ENCODE assay signal across 23 cellular contexts in the genomic region with DNA sequence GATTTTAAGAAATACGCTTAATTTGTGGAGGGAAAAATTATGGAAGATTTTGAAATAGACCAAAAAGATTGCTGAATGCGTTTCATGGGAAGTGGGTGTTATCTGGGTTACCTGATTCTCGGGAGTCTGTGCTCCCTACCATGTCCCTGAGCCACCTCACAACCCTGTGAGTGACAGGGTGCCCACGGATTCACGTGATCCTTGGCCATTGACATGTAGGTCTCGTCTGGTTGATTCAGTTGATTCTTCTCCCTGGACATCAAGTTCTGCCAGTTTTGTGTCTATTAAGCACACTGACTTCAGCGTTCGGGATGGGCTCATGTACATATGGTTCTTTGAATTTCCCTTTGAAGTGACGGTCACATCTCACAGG.
"Had no signal": no experiment of that assay in that cellular context is flagged by ENCODE, and none has a peak within 500 bp of the region (broad histone marks: within the 10 kb centered on the region; RNA-seq: fewer than 3 reads in every experiment).

No MANE protein-coding gene starts in this region.

- H3K4me1 ChIP-seq: esophagus squamous epithelium, gastroesophageal sphincter, neural progenitor cell, transverse colon had no signal

- FAIRE-seq: colon, kidney had no signal

- ATAC-seq: effector memory CD8-positive, alpha-beta T cell; gastroesophageal sphincter; left colon; right cardiac atrium; stimulated activated memory B cell treated with anti-CD40 and anti-IgM and Interleukin-4, amounts not matched to agents 10 μg/mL and 1 μg/mL and 100 μg/mL, for 72 hours had no signal

- H3K9ac ChIP-seq: neural progenitor cell had no signal

- H3K4me2 ChIP-seq: neural progenitor cell had no signal

- H3K36me3 Mint-ChIP-seq: immature natural killer cell; mesothelial cell of epicardium; natural killer cell treated with Interleukin-12 subunit alpha and Interleukin-12 subunit beta and Interleukin-15 and Interleukin-18, amount 100 ng/mL, for 72 hours; neural progenitor cell; stimulated activated memory B cell treated with anti-CD40 and anti-IgM and Interleukin-4, amounts not matched to agents 10 μg/mL and 1 μg/mL and 100 μg/mL, for 72 hours had no signal

- H2AFZ ChIP-seq: neural progenitor cell had no signal

- H3K27ac Mint-ChIP-seq: dendritic cell treated with granulocyte-macrophage colony-stimulating factor and Interleukin-4, amounts not matched to agents 40 ng/mL and 50 ng/mL, for 4 days; effector memory CD8-positive, alpha-beta T cell; mesothelial cell of epicardium; natural killer cell treated with Interleukin-12 subunit alpha and Interleukin-12 subunit beta and Interleukin-15 and Interleukin-18, amount 100 ng/mL, for 72 hours; neural progenitor cell; stimulated activated memory B cell treated with anti-CD40 and anti-IgM and Interleukin-4, amounts not matched to agents 10 μg/mL and 1 μg/mL and 100 μg/mL, for 72 hours had no signal

- DNase-seq: cerebellar nuclear complex; effector memory CD8-positive, alpha-beta T cell; esophagus squamous epithelium; foreskin fibroblast; glutamatergic neuron; immature natural killer cell; left colon; nucleus accumbens; ovary; stimulated activated CD4-positive, alpha-beta T cell treated with anti-CD3 and anti-CD28 coated beads, Interleukin-4, amount 100 ng/mL, for 1 hour; stimulated activated naive CD8-positive, alpha-beta T cell treated with anti-CD3 and anti-CD28 coated beads, Interleukin-15, amount 100 ng/mL, for 72 hours; substantia nigra; transverse colon had no signal

- H3K9me3 ChIP-seq: esophagus squamous epithelium, gastroesophageal sphincter, ovary, thoracic aorta, transverse colon had no signal

- H3K4me3 ChIP-seq: esophagus squamous epithelium, gastroesophageal sphincter, neural progenitor cell, ovary, thoracic aorta, transverse colon had no signal

- H3K4me3 Mint-ChIP-seq: dendritic cell treated with granulocyte-macrophage colony-stimulating factor and Interleukin-4, amounts not matched to agents 40 ng/mL and 50 ng/mL, for 4 days; effector memory CD8-positive, alpha-beta T cell; immature natural killer cell; mesothelial cell of epicardium; natural killer cell treated with Interleukin-12 subunit alpha and Interleukin-12 subunit beta and Interleukin-15 and Interleukin-18, amount 100 ng/mL, for 72 hours; neural progenitor cell; stimulated activated memory B cell treated with anti-CD40 and anti-IgM and Interleukin-4, amounts not matched to agents 10 μg/mL and 1 μg/mL and 100 μg/mL, for 72 hours; stimulated activated naive CD8-positive, alpha-beta T cell treated with anti-CD3 and anti-CD28 coated beads, Interleukin-15, amount 100 ng/mL, for 72 hours had no signal

- H3K9me3 Mint-ChIP-seq: dendritic cell treated with granulocyte-macrophage colony-stimulating factor and Interleukin-4, amounts not matched to agents 40 ng/mL and 50 ng/mL, for 4 days; effector memory CD8-positive, alpha-beta T cell; immature natural killer cell; mesothelial cell of epicardium; natural killer cell treated with Interleukin-12 subunit alpha and Interleukin-12 subunit beta and Interleukin-15 and Interleukin-18, amount 100 ng/mL, for 72 hours; neural progenitor cell; stimulated activated naive CD8-positive, alpha-beta T cell treated with anti-CD3 and anti-CD28 coated beads, Interleukin-15, amount 100 ng/mL, for 72 hours had no signal

- H3K27ac ChIP-seq: esophagus squamous epithelium, gastroesophageal sphincter, neural progenitor cell, ovary, thoracic aorta, transverse colon had no signal

- H3K36me3 ChIP-seq: esophagus squamous epithelium, gastroesophageal sphincter, neural progenitor cell, ovary, thoracic aorta, transverse colon had no signal

- H3K4me1 Mint-ChIP-seq: immature natural killer cell; mesothelial cell of epicardium; stimulated activated memory B cell treated with anti-CD40 and anti-IgM and Interleukin-4, amounts not matched to agents 10 μg/mL and 1 μg/mL and 100 μg/mL, for 72 hours had no signal

- H3K27me3 ChIP-seq: gastroesophageal sphincter, neural progenitor cell, ovary, transverse colon had no signal
